ENCODE assay signal across 18 cellular contexts in the genomic region with DNA sequence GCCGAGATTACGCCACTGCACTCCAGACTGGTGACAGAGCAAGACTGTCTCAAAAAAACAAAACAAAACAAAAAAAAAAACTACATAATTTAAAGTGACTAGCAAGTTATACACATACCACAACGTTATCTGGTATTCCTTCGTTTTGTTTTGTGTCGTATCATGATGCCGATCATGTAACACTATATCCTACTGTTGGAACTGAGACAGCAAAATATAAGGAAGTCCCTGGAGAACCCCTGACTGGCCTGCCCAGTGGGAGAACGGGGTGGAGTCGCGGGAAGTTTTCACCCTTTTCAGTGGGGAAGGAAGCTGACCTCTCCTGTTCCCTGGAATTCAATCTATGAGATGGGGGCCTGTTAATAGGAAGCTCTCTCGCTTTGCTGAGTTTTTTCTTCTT.
"Had no signal": no experiment of that assay in that cellular context is flagged by ENCODE, and none has a peak within 500 bp of the region (broad histone marks: within the 10 kb centered on the region; RNA-seq: fewer than 3 reads in every experiment).

No MANE protein-coding gene starts in this region.

- ATAC-seq: naive thymus-derived CD8-positive, alpha-beta T cell; pancreas; right cardiac atrium had no signal

- DNase-seq: dorsolateral prefrontal cortex; effector CD8-positive, alpha-beta T cell; foreskin melanocyte; head of caudate nucleus; hippocampal formation; kidney glomerular epithelial cell; mammary epithelial cell; naive thymus-derived CD8-positive, alpha-beta T cell; occipital lobe; pancreas; right cardiac atrium; stimulated activated CD4-positive, alpha-beta T cell treated with anti-CD3 and anti-CD28 coated beads, Interleukin-2, amount 100 ng/mL, for 48 hours; stimulated activated naive CD4-positive, alpha-beta T cell treated with Interleukin-2 at 50 U/mL for 16 hours; uterus had no signal

- H3K27ac Mint-ChIP-seq: naive thymus-derived CD8-positive, alpha-beta T cell; type B pancreatic cell had no signal

- H3K36me3 Mint-ChIP-seq: naive thymus-derived CD8-positive, alpha-beta T cell had no signal

- H3K36me3 ChIP-seq: pancreas, uterus had no signal

- H3K9me3 Mint-ChIP-seq: naive thymus-derived CD8-positive, alpha-beta T cell had no signal

- H3K4me3 ChIP-seq: coronary artery, dorsolateral prefrontal cortex, pancreas, smooth muscle cell, uterus had no signal

- H3K27me3 Mint-ChIP-seq: progenitor cell of endocrine pancreas, type B pancreatic cell had no signal

- H3K4me2 ChIP-seq: smooth muscle cell had no signal

- H3K9me3 ChIP-seq: pancreas, uterus had no signal

- H3K27me3 ChIP-seq: dorsolateral prefrontal cortex, pancreas, uterus had no signal

- H3K4me3 Mint-ChIP-seq: naive thymus-derived CD8-positive, alpha-beta T cell; type B pancreatic cell had no signal

- H3K27ac ChIP-seq: coronary artery, dorsolateral prefrontal cortex, pancreas, uterus had no signal

- H3K4me1 ChIP-seq: pancreas, uterus had no signal
